In the genomic region with DNA sequence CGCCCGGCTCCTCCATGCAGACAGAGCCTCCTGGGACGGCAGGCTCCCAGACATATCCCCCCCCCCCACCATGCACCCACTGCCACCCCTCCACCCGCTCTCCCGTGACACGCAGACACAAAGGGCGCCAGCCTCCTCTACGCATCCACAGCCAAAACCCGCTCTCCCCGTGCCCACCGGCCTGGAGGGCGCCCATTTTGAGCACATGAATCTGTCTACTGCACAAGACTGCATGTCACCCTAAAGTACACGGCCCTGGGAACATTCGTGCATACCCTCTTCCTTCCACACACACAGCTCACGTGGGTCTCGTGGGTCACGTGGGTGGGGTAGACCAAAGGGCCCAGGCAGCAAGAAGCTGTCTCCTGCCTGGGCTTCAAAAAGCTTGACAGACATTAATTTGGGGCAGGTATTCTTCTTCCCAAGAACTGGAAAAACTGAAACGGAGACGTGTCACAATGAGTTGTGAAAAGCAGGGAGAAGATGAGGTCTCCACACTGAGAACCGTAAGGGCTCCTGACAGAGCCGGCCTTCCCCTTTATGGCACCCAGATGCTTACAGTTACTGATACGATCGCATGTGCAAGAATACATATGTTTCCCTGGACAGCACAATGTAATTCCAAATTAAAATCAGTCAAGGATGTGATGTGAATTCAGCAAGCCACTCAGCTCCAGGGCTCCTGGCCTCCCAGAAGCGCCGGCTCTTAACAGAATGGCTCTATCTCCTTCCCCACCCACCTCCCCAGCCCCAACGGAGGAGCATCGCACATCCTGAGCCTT, we compare ENCODE assay signal across 10 cellular contexts. TPM values are rescaled to one million over a fixed set of nuclear protein-coding genes. Genes with fewer than 3 reads are reported as not detected.
DNase-seq lines count a peak whose midpoint lies in the region; ATAC-seq, FAIRE-seq and TF ChIP-seq lines count a peak whose summit lies in the region.
"Had no signal": no experiment of that assay in that cellular context is flagged by ENCODE, and none has a peak within 500 bp of the region (broad histone marks: within the 10 kb centered on the region; RNA-seq: fewer than 3 reads in every experiment).

No MANE protein-coding gene starts in this region.

- WGBS in HepG2 (ENCODE audit: low lambda C conversion rate), result 34% methylated on average over 25 of the region's 27 CpGs

- H3K9me3 ChIP-seq in Caco-2 (no peaks in the 10 kb centered on the region), HepG2 (ENCODE audit: low read length) (no peaks in the 10 kb centered on the region)

- ATAC-seq in HepG2 (0 out of 3 replicates have a peak, but pooled peaks have one; percentile 1), left lobe of liver (no peak)

- H3K4me3 ChIP-seq in Caco-2 (ENCODE audit: low read depth, low read length), result no peak overlapping the region
- peak overlapping the region; percentile 10 to 74 (median 27); a peak in 3 of 6 replicates for H3K4me3 ChIP-seq in HepG2 (replicated peaks in 1 of 3; ENCODE audit: insufficient read depth in 1 of 3, low read depth in 2 of 3, low read length in 3 of 3)
- peak overlapping the region; percentile 46 to 82 (median 66) for H3K4me3 ChIP-seq in skin epidermis

- H3K79me2 ChIP-seq in HepG2 (ENCODE audit: insufficient read depth, low read length), result no peaks in the 10 kb centered on the region

- CTCF ChIA-PET in Caco-2 (lab: Charles Lee), result interaction anchor here (0.5 to 6.1 kb wide), 13 partner anchors 9 to 477 kb away, joined by 3 to 96 read pairs (median 4); no protein-coding TSS in a partner anchor
- CTCF ChIA-PET in HepG2 (lab: Yijun Ruan, JAX; ENCODE audit: low intra/inter-chr PET ratio, low total read pairs), result interaction anchor here (1.5 to 1.7 kb wide), 2 partner anchors 269 to 271 kb away, joined by 4 to 5 read pairs; no protein-coding TSS in a partner anchor

- no peak for TF ChIP-seq CTCF in Caco-2 (IDR thresholded peaks at IDR 0.05; ENCODE audit: insufficient read depth in 1 of 2, low read depth in 1 of 2, low read length in 1 of 2, severe bottlenecking in 1 of 2, unreplicated experiment in 1 of 2)
- TF ChIP-seq CTCF in HepG2 (CRISPR knock-in tag; IDR thresholded peaks at IDR 0.05), result no peak

- H3K9me3 Mint-ChIP-seq in Caco-2 (ENCODE audit: unreplicated experiment), result no peaks in the 10 kb centered on the region

- H2AFZ ChIP-seq in HepG2 (ENCODE audit: low read length), result no peak overlapping the region

- no peak for TF ChIP-seq RAD21 in HepG2 (CRISPR knock-in tag; IDR thresholded peaks at IDR 0.05)

- H3K27me3 ChIP-seq in Caco-2 (replicated peaks; ENCODE audit: control insufficient read depth, insufficient read depth, low read length) (no peaks in the 10 kb centered on the region), HepG2 (ENCODE audit: control insufficient read depth in 1 of 2, insufficient read depth in 2 of 2, low read length in 2 of 2) (peaks cover 0 to 11% of the 10 kb centered on the region in 2 experiments; a peak in 1 of 5 replicates)

- no peak for TF ChIP-seq EP300 in HepG2 (IDR thresholded peaks at IDR 0.05; ENCODE audit: low read depth in 2 of 2, low read length in 2 of 2)
- no peak for TF ChIP-seq EP300 in HepG2 (CRISPR knock-in tag; IDR thresholded peaks at IDR 0.05; ENCODE audit: borderline replicate concordance)

- DNase-seq in Caco-2, result no peak
- peak in 37 of 58 donors; percentile 5 to 67 (median 41) for DNase-seq in anterior cingulate cortex (lab: John Stamatoyannopoulos, UW)
- no peak for DNase-seq in HepG2 (ENCODE audit: low spot score)
- DNase-seq in NCI-H2196 (lab: John Stamatoyannopoulos, UW; ENCODE audit: unreplicated experiment), result no peak
- DNase-seq in left lobe of liver (ENCODE audit: low spot score), result no peak
- no peak for DNase-seq in DMS79 (lab: John Stamatoyannopoulos, UW)
- DNase-seq in HCEC 1CT, result no peak
- DNase-seq: NK-92 treated with Interleukin-12 subunit alpha and Interleukin-12 subunit beta, amount 100 ng/mL, for 24 hours had no signal

- H3K27ac Mint-ChIP-seq in Caco-2 (ENCODE audit: unreplicated experiment), result peak overlapping the region; percentile 47

- no peak for FAIRE-seq in HepG2 (lab: Jason Lieb, UNC)
- FAIRE-seq: keratinocyte had no signal

- H3K36me3 Mint-ChIP-seq in Caco-2 (ENCODE audit: insufficient read depth, unreplicated experiment), result no peaks in the 10 kb centered on the region

- peaks cover 27% of the 10 kb centered on the region for H3K4me1 Mint-ChIP-seq in Caco-2 (ENCODE audit: low read depth, unreplicated experiment)

- no peak for TF ChIP-seq POLR2A in HepG2 (IDR thresholded peaks at IDR 0.05; ENCODE audit: insufficient read depth in 1 of 2, low read depth in 2 of 2, low read length in 2 of 2)

- H3K27ac ChIP-seq in HepG2 (ENCODE audit: extremely low read length, insufficient read depth, low read length) (no peak overlapping the region), skin epidermis (peak overlapping the region in 17 of 21 experiments; percentile 2 to 95 (median 85))

- intact Hi-C loops in Caco-2 (cut with micrococcal nuclease; ENCODE audit: unreplicated experiment) (loop anchor here (2.0 to 5.0 kb wide), 2 partner anchors 119 to 403 kb away; partner anchors contain the start of gene FLVCR2), HepG2 (cut with micrococcal nuclease; ENCODE audit: unreplicated experiment) (loop anchor here (5.0 to 10.0 kb wide), 3 partner anchors 155 to 403 kb away; partner anchors contain the start of gene FLVCR2)

- peak overlapping the region; percentile 99 for H3K4me2 ChIP-seq in HepG2 (ENCODE audit: low read depth, low read length)

- no peaks in the 10 kb centered on the region for H4K20me1 ChIP-seq in HepG2 (ENCODE audit: insufficient read depth, low read length)

- in situ Hi-C loops in HepG2 (cut with HindIII; ENCODE audit: extremely low pct_ligation_motif_present, low pct_unique_long_range_greater_than_20kb), result loop anchor here (5.0 kb wide), 2 partner anchors 73 to 268 kb away; no protein-coding TSS in a partner anchor

- BruUV-seq in Caco-2 (replicated peaks; lab: Mats Ljungman, UMichigan) (no TSS peak), HepG2 (replicated peaks; lab: Mats Ljungman, UMichigan) (no TSS peak)

- no peaks in the 10 kb centered on the region for H3K27me3 Mint-ChIP-seq in Caco-2 (ENCODE audit: insufficient read depth, unreplicated experiment)

- H3K36me3 ChIP-seq in Caco-2 (ENCODE audit: control insufficient read depth, insufficient read depth, low read length) (no peaks in the 10 kb centered on the region), HepG2 (replicated peaks in 1 of 2; ENCODE audit: control insufficient read depth in 1 of 2, insufficient read depth in 2 of 2, low read length in 2 of 2) (no peaks in the 10 kb centered on the region)

- POLR2A ChIA-PET in Caco-2 (lab: Charles Lee), result no interaction called here
- POLR2A ChIA-PET in HepG2 (lab: Yijun Ruan, JAX), result interaction anchor here (0.9 kb wide), 1 partner anchor 10 kb away, joined by 3 read pairs; no protein-coding TSS in a partner anchor

- no peak overlapping the region for H3K9ac ChIP-seq in HepG2 (ENCODE audit: insufficient read depth, low read depth, low read length)

- no peak overlapping the region for H3K4me3 Mint-ChIP-seq in Caco-2 (ENCODE audit: unreplicated experiment)

- H3K4me1 ChIP-seq in Caco-2 (peaks cover 11% of the 10 kb centered on the region), HepG2 (ENCODE audit: insufficient read depth, low read length) (peaks cover 57% of the 10 kb centered on the region)

RNA-seq across cellular contexts. Expression of gene TGFB3, which starts 2.0 kb away (rescaled TPM):
- total RNA-seq in Caco-2 (2022) (10.2 and 12.4 TPM in 2 replicates), HepG2 (2016; rRNA removed; fragmentation: Illumina TruSeq; extraction: Trizol) (1.4 and 2.5 TPM in 2 replicates), left lobe of liver (5.5 TPM)
- 0.10 and 0.18 TPM in 2 replicates for total RNA-seq in HepG2 (2016; cell fraction: cytosol; rRNA removed; fragmentation: Illumina TruSeq; extraction: Trizol; ENCODE audit: low read depth)
- total RNA-seq in HepG2 (2016; cell fraction: insoluble cytoplasmic fraction; rRNA removed; fragmentation: Illumina TruSeq; extraction: Trizol), result 0.58 and 0.78 TPM in 2 replicates
- 0.40 and 0.79 TPM in 2 replicates for total RNA-seq in HepG2 (2016; cell fraction: membrane; rRNA removed; fragmentation: Illumina TruSeq; extraction: Trizol)
- 1.5 and 2.1 TPM in 2 replicates for total RNA-seq in HepG2 (2016; cell fraction: nucleus; rRNA removed; fragmentation: Illumina TruSeq; extraction: Trizol)
- polyA plus RNA-seq in HepG2 (2011; rRNA removed), result 2.5 and 3.2 TPM in 2 replicates
- polyA plus RNA-seq in HepG2 (2011; cell fraction: cytosol; rRNA removed), result 1.4 and 1.6 TPM in 2 replicates
- polyA plus RNA-seq in HepG2 (2011; cell fraction: nucleus; rRNA removed), result 6.3 and 7.1 TPM in 2 replicates
- polyA plus RNA-seq in HepG2 (2012), result 0.68 and 0.72 TPM in 2 replicates
- polyA plus RNA-seq in HepG2 (2016; cell fraction: cytosol; fragmentation: Illumina TruSeq; extraction: Trizol; ENCODE audit: low read depth), result 0.16 and 0.20 TPM in 2 replicates
- 0.61 and 1.4 TPM in 2 replicates for polyA plus RNA-seq in HepG2 (2016; cell fraction: insoluble cytoplasmic fraction; fragmentation: Illumina TruSeq; extraction: Trizol; ENCODE audit: low read depth)
- polyA plus RNA-seq in HepG2 (2016; cell fraction: membrane; fragmentation: Illumina TruSeq; extraction: Trizol; ENCODE audit: low read depth), result 0.31 and 0.41 TPM in 2 replicates
- polyA plus RNA-seq in HepG2 (2016; cell fraction: nucleus; fragmentation: Illumina TruSeq; extraction: Trizol; ENCODE audit: insufficient read depth, low read depth), result 2.3 and 3.5 TPM in 2 replicates
- 2.7 and 14.2 TPM in 2 replicates for polyA minus RNA-seq in HepG2 (2011; rRNA and poly(A)+ RNA removed; ENCODE audit: low replicate concordance)
- 0.69 and 1.3 TPM in 2 replicates for polyA minus RNA-seq in HepG2 (2011; cell fraction: cytosol; rRNA and poly(A)+ RNA removed)
- 3.0 and 3.6 TPM in 2 replicates for polyA minus RNA-seq in HepG2 (2011; cell fraction: nucleus; rRNA and poly(A)+ RNA removed)

RNA-seq across cellular contexts. Expression of gene IFT43, which starts 5.7 kb away (rescaled TPM):
- 16.1 and 19.5 TPM in 2 replicates for total RNA-seq in Caco-2 (2022)
- 0.15 TPM in 1 of 2 replicates, not detected in the other for total RNA-seq in HepG2 (2016; rRNA removed; fragmentation: Illumina TruSeq; extraction: Trizol)
- total RNA-seq in HepG2 (2016; cell fraction: cytosol; rRNA removed; fragmentation: Illumina TruSeq; extraction: Trizol; ENCODE audit: low read depth), result 1.3 TPM in 1 of 2 replicates, not detected in the other
- total RNA-seq in HepG2 (2016; cell fraction: insoluble cytoplasmic fraction; rRNA removed; fragmentation: Illumina TruSeq; extraction: Trizol), result 0.28 and 0.31 TPM in 2 replicates
- total RNA-seq in HepG2 (2016; cell fraction: membrane; rRNA removed; fragmentation: Illumina TruSeq; extraction: Trizol), result not detected in 2 replicates
- total RNA-seq in HepG2 (2016; cell fraction: nucleus; rRNA removed; fragmentation: Illumina TruSeq; extraction: Trizol), result 0.81 TPM in 1 of 2 replicates, not detected in the other
- polyA plus RNA-seq in HepG2 (2011; rRNA removed), result 0.55 and 0.78 TPM in 2 replicates
- 0.10 and 0.36 TPM in 2 replicates for polyA plus RNA-seq in HepG2 (2011; cell fraction: cytosol; rRNA removed)
- 1.7 and 1.8 TPM in 2 replicates for polyA plus RNA-seq in HepG2 (2011; cell fraction: nucleus; rRNA removed)
- polyA plus RNA-seq in HepG2 (2012), result 0.38 and 1.8 TPM in 2 replicates
- polyA plus RNA-seq in HepG2 (2016; cell fraction: cytosol; fragmentation: Illumina TruSeq; extraction: Trizol; ENCODE audit: low read depth), result 0.18 TPM in 1 of 2 replicates, not detected in the other
- polyA plus RNA-seq in HepG2 (2016; cell fraction: insoluble cytoplasmic fraction; fragmentation: Illumina TruSeq; extraction: Trizol; ENCODE audit: low read depth), result not detected in 2 replicates
- polyA plus RNA-seq in HepG2 (2016; cell fraction: membrane; fragmentation: Illumina TruSeq; extraction: Trizol; ENCODE audit: low read depth), result 0.26 TPM in 1 of 2 replicates, not detected in the other
- 0.85 and 1.1 TPM in 2 replicates for polyA plus RNA-seq in HepG2 (2016; cell fraction: nucleus; fragmentation: Illumina TruSeq; extraction: Trizol; ENCODE audit: insufficient read depth, low read depth)
- 0.32 and 11.4 TPM in 2 replicates for polyA minus RNA-seq in HepG2 (2011; rRNA and poly(A)+ RNA removed; ENCODE audit: low replicate concordance)
- polyA minus RNA-seq in HepG2 (2011; cell fraction: cytosol; rRNA and poly(A)+ RNA removed), result 1.6 TPM in 1 of 2 replicates, not detected in the other
- 1.1 and 1.5 TPM in 2 replicates for polyA minus RNA-seq in HepG2 (2011; cell fraction: nucleus; rRNA and poly(A)+ RNA removed)
- total RNA-seq in left lobe of liver, result 13.7 TPM

Comparison
In these comparisons a context has a peak if more than half of its experiments do, and no peak if none do; other contexts are left out.
1. DNase-seq: peak in anterior cingulate cortex (37 of 58); none in Caco-2 (0 of 2), HepG2 (single experiment), NCI-H2196 (single experiment), left lobe of liver (single experiment), DMS79 (single experiment) and HCEC 1CT (single experiment).